10 cellular contexts compared by ENCODE assay signal in the genomic region with DNA sequence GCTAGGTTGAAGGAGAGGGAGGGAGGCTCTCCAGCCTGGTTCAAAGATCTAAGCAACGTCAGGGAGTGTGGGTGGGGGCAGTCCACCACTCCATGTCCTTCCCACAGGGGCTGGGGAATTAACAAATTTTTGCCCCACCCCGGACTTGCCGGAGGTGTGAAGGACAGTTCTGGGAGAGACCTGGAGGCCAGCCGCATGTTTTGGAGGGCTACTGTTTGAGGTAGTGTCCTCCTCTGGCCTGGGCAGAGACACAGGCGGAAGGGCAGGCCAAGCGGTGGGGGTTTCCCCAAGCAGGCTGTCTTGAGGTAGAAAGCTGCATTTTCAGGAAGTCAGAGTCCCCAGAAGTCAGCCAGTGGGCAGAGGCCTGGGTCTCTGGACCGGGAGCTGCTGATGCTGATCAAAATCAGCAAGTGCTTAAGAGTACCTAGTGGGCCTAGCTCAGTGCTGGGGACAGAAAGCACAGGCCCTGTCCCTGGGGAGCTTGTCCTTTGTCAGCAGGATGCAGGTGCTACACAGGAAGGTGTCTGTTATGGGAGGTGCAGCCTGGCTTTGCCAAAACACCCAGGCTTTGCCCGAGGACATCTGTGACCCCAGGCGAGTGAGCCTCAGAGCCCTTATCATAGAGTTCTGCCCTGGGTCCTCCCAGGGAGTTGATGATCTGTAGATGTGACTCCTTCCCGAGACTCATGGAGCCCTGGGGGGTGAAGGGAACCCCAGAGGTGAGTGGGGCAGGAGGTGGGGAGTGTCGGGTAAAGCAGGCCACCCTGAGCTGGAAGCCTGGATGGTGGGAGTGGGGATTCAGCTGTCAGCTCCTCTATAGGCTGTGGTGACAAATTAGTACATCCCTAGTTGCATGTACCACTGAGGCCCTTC. TPM values are rescaled to one million over a fixed set of nuclear protein-coding genes. Genes with fewer than 3 reads are reported as not detected.
DNase-seq lines count a peak whose midpoint lies in the region; ATAC-seq and TF ChIP-seq lines count a peak whose summit lies in the region.
"Had no signal": no experiment of that assay in that cellular context is flagged by ENCODE, and none has a peak within 500 bp of the region (broad histone marks: within the 10 kb centered on the region; RNA-seq: fewer than 3 reads in every experiment).

No MANE protein-coding gene starts in this region.

- TF ChIP-seq POLR2A in sigmoid colon (IDR thresholded peaks at IDR 0.05) = no peak

- no peaks in the 10 kb centered on the region for H3K9me3 ChIP-seq in sigmoid colon

- peaks cover 16 to 64% (median 25%) of the 10 kb centered on the region in 4 donors for H3K36me3 ChIP-seq in sigmoid colon

- TF ChIP-seq EP300 in sigmoid colon (IDR thresholded peaks at IDR 0.05) = no peak

- no peak for TF ChIP-seq CTCF in sigmoid colon (IDR thresholded peaks at IDR 0.05)
- TF ChIP-seq CTCF in foreskin keratinocyte (conservative IDR thresholded peaks at IDR 0.05) = no peak

- intact Hi-C loops in sigmoid colon (cut with DNase I) = loop anchor here (1.0 kb wide), 1 partner anchor 16 kb away; no protein-coding TSS in a partner anchor

- ATAC-seq in HG02885 (IDR thresholded peaks at IDR 0.05; ENCODE audit: poor library complexity, unreplicated experiment) (peak; percentile 68), foreskin keratinocyte (no peak)

- 50 to 85% methylated on average over 11 of the region's 11 CpGs for WGBS in sigmoid colon, 2 donors

- H3K4me1 ChIP-seq in sigmoid colon (peaks cover 0 to 59% (median 55%) of the 10 kb centered on the region in 4 donors), foreskin keratinocyte (peaks cover 3% of the 10 kb centered on the region)

- peak; percentile 82 for DNase-seq in activated effector memory CD4-positive, alpha-beta T cell treated with anti-CD3 and anti-CD28 coated beads, Interleukin-2, amount 50 U/mL, for 16 hours
- DNase-seq in activated effector memory CD4-positive, alpha-beta T cell treated with Interleukin-2 at 50 U/mL for 16 hours = no peak
- peak; percentile 27 to 29 for DNase-seq in activated CD4-positive, alpha-beta T cell treated with anti-CD3 and anti-CD28 coated beads, Interleukin-2, amount 50 U/mL, for 24 hours (ENCODE audit: low read depth in 1 of 2, low spot score in 1 of 2)
- DNase-seq in sigmoid colon (no peak), NCI-H2029 treated with DMSO at 0.1 percent for 48 hours (lab: John Stamatoyannopoulos, UW) (no peak), superior temporal gyrus (ENCODE audit: extremely low spot score) (no peak), foreskin keratinocyte (no peak)

- no peaks in the 10 kb centered on the region for H3K27me3 ChIP-seq in sigmoid colon
- H3K27me3 ChIP-seq in foreskin keratinocyte = no peaks in the 10 kb centered on the region

- no peak overlapping the region for H3K4me3 ChIP-seq in sigmoid colon
- H3K4me3 ChIP-seq: lung had no signal

- H3K27ac ChIP-seq in sigmoid colon = peak overlapping the region; percentile 37 to 77 (median 60)
- no peak overlapping the region for H3K27ac ChIP-seq in foreskin keratinocyte
- H3K27ac ChIP-seq: C4-2B had no signal

RNA-seq across cellular contexts. Expression of a gene that starts 18.6 kb away (rescaled TPM):
- 10 to 100 TPM; 38.5 to 53.8 (median 44.7) TPM for total RNA-seq in sigmoid colon
- 10 to 100 TPM in 1 of 3 donors, 1 to 10 TPM in 2; 4.9 to 34.5 (median 6.0) TPM for polyA plus RNA-seq in sigmoid colon
- 31.7 and 34.0 TPM in 2 replicates for total RNA-seq in foreskin keratinocyte
- polyA plus RNA-seq in foreskin keratinocyte = 10.1 and 11.7 TPM in 2 replicates

Comparison
In these comparisons a context has a peak if more than half of its experiments do, and no peak if none do; other contexts are left out.
1. DNase-seq: peak in activated effector memory CD4-positive, alpha-beta T cell treated with anti-CD3 and anti-CD28 coated beads, Interleukin-2, amount 50 U/mL, for 16 hours (single experiment) and activated CD4-positive, alpha-beta T cell treated with anti-CD3 and anti-CD28 coated beads, Interleukin-2, amount 50 U/mL, for 24 hours (2 of 2); none in activated effector memory CD4-positive, alpha-beta T cell treated with Interleukin-2 at 50 U/mL for 16 hours (single experiment), sigmoid colon (single experiment), NCI-H2029 treated with DMSO at 0.1 percent for 48 hours (single experiment), superior temporal gyrus (single experiment) and foreskin keratinocyte (0 of 2).